13 cellular contexts compared by ENCODE assay signal in the genomic region with DNA sequence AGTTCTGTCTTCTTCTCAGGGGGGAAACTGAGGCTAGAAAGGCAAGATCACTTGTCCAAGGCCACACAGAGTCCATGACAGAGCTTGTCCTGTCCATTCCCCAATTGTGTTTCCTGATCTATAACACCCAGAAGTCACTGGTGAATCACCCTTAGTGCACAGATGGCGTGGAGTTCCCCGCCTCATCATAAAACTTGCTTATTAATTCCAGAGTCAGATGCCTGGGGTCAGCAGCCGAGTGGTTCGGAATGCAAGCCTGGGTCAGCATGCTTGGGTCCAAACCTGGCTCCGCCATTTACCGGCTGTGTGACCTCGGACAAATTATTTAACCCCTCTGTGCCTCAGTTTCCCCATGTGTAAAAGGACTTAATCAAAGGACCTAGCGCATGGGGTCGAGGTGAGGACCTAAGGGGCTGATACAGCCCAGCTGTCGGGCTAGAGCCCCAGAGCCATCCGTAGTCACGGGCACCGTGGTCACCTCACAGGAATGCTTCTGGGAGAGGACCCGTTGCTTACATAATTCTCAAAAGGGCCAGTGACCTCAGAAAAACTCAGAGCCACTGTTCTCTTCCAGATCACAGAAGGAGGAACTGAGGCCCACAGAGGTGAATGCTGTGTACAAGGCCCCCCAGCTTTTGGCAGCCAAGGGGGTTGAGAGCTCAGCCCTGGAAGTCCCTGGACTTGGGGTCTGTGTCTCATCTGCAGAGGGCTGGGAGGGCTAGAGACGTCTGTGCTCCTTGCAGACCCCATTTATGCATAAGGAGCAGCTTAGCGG. TPM values are rescaled to one million over a fixed set of nuclear protein-coding genes. Genes with fewer than 3 reads are reported as not detected.
DNase-seq lines count a peak whose midpoint lies in the region; ATAC-seq, FAIRE-seq and TF ChIP-seq lines count a peak whose summit lies in the region.
"Had no signal": no experiment of that assay in that cellular context is flagged by ENCODE, and none has a peak within 500 bp of the region (broad histone marks: within the 10 kb centered on the region; RNA-seq: fewer than 3 reads in every experiment).

No MANE protein-coding gene starts in this region.

- ATAC-seq in A549 = no peak
- ATAC-seq in CD8-positive, alpha-beta T cell = no peak
- no peak for ATAC-seq in T-cell (replicated peaks in 1 of 4)

- TF ChIP-seq POLR2A in A549 (IDR thresholded peaks at IDR 0.05; ENCODE audit: low read length) = no peak

- DNase-seq in A549 (ENCODE audit: low read depth in 1 of 2, low spot score in 1 of 2) = no peak
- DNase-seq in CD8-positive, alpha-beta T cell = peak in 1 of 7 experiments; percentile 47
- DNase-seq in T-cell = no peak
- DNase-seq in immature natural killer cell = no peak
- no peak for DNase-seq in NCI-H526 (lab: John Stamatoyannopoulos, UW)
- DNase-seq in NCI-H1105 treated with DMSO at 0.1 percent for 48 hours (lab: John Stamatoyannopoulos, UW) = no peak
- DNase-seq in hepatocyte (ENCODE audit: low spot score) = no peak
- no peak for DNase-seq in dorsolateral prefrontal cortex
- DNase-seq: NCI-H187 treated with DMSO at 0.1 percent for 48 hours had no signal

- peak overlapping the region; percentile 64; the same call in 1 of the 3 replicates for H3K4me2 ChIP-seq in A549
- no peak overlapping the region for H3K4me2 ChIP-seq in hepatocyte

- H3K79me2 ChIP-seq in hepatocyte = no peaks in the 10 kb centered on the region

- peaks cover 28% of the 10 kb centered on the region for H3K4me1 ChIP-seq in A549
- peaks cover 73% of the 10 kb centered on the region for H3K4me1 ChIP-seq in CD8-positive, alpha-beta T cell (ENCODE audit: insufficient read depth, low read length)
- H3K4me1 ChIP-seq in hepatocyte (ENCODE audit: insufficient read depth) = no peaks in the 10 kb centered on the region
- H3K4me1 ChIP-seq: right lobe of liver had no signal

- H3K27me3 ChIP-seq in CD8-positive, alpha-beta T cell (ENCODE audit: insufficient read depth, low read length) = no peaks in the 10 kb centered on the region
- H3K27me3 ChIP-seq in hepatocyte (no peaks in the 10 kb centered on the region), dorsolateral prefrontal cortex (peaks cover 0 to 10% (median 0%) of the 10 kb centered on the region in 45 donors)
- H3K27me3 ChIP-seq: right lobe of liver had no signal

- H3K4me3 Mint-ChIP-seq in CD8-positive, alpha-beta T cell = peak overlapping the region; percentile 89
- H3K4me3 Mint-ChIP-seq in T-cell (peak overlapping the region; percentile 86 to 88 (median 86)), immature natural killer cell (peak overlapping the region; percentile 87 to 95 (median 94))

- H3K9me3 ChIP-seq in A549 (peaks cover 5% of the 10 kb centered on the region; the same call in 2 of the 3 replicates), hepatocyte (ENCODE audit: low read depth) (no peaks in the 10 kb centered on the region)
- peaks cover 6% of the 10 kb centered on the region for H3K9me3 ChIP-seq in CD8-positive, alpha-beta T cell (ENCODE audit: low read length)
- H3K9me3 ChIP-seq: right lobe of liver had no signal

- 73% methylated on average over 16 of the region's 16 CpGs for WGBS in A549 (ENCODE audit: missing lambda C conversion rate)
- WGBS in hepatocyte (ENCODE audit: low lambda C conversion rate, missing lambda C conversion rate) = 86% methylated on average over 16 of the region's 16 CpGs

- intact Hi-C loops in CD8-positive, alpha-beta T cell (cut with DNase I, micrococcal nuclease) = loop anchor here (1.0 to 10.0 kb wide), 7 partner anchors 33 to 1633 kb away; partner anchors contain the start of genes RAB22A (in 1 of the 2), STX16 (in 1 of the 2) and VAPB (in 1 of the 2)
- intact Hi-C loops in dorsolateral prefrontal cortex (cut with DNase I) = no loop called here

- POLR2A ChIA-PET in A549 (lab: Yijun Ruan, JAX) = interaction anchor here (1.0 to 1.1 kb wide), 2 partner anchors 17 to 558 kb away, joined by 3 to 4 read pairs; no protein-coding TSS in a partner anchor
- POLR2A ChIA-PET in CD8-positive, alpha-beta T cell (lab: Charles Lee) = interaction anchor here (0.9 to 4.1 kb wide), 3 partner anchors 7 to 1410 kb away, joined by 3 to 82 read pairs (median 4); partner anchors contain the start of gene ATP5F1E
- POLR2A ChIA-PET in T-cell (lab: Charles Lee) = no interaction called here

- no peaks in the 10 kb centered on the region for H3K27me3 Mint-ChIP-seq in CD8-positive, alpha-beta T cell (ENCODE audit: low read depth)
- H3K27me3 Mint-ChIP-seq in T-cell = no peaks in the 10 kb centered on the region
- H3K27me3 Mint-ChIP-seq in immature natural killer cell (ENCODE audit: low read depth in 3 of 3) = peaks cover 18 to 35% (median 20%) of the 10 kb centered on the region in 3 donors

- peaks cover 77% of the 10 kb centered on the region for H3K4me1 Mint-ChIP-seq in CD8-positive, alpha-beta T cell (ENCODE audit: low read depth)
- H3K4me1 Mint-ChIP-seq in T-cell = peaks cover 74 to 80% (median 78%) of the 10 kb centered on the region in 3 donors
- peaks cover 74 to 75% of the 10 kb centered on the region in 2 donors for H3K4me1 Mint-ChIP-seq in immature natural killer cell

- TF ChIP-seq EP300 in A549 (IDR thresholded peaks at IDR 0.05) = no peak

- H3K4me3 ChIP-seq in A549 = no peak overlapping the region
- H3K4me3 ChIP-seq in CD8-positive, alpha-beta T cell (ENCODE audit: low read depth, low read length) = no peak overlapping the region
- H3K4me3 ChIP-seq in hepatocyte = no peak overlapping the region
- H3K4me3 ChIP-seq in dorsolateral prefrontal cortex = no peak overlapping the region
- H3K4me3 ChIP-seq: right lobe of liver had no signal

- TF ChIP-seq RAD21 in A549 (conservative IDR thresholded peaks at IDR 0.05 in 1 of 2, IDR thresholded peaks at IDR 0.05 in 1 of 2) = no peak

- TF ChIP-seq CTCF in A549 (IDR thresholded peaks at IDR 0.05) (no peak), hepatocyte (IDR thresholded peaks at IDR 0.05; ENCODE audit: poor library complexity) (no peak), dorsolateral prefrontal cortex (IDR thresholded peaks at IDR 0.05 in 54 of 56, conservative IDR thresholded peaks at IDR 0.05 in 2 of 56; ENCODE audit: low read depth in 1 of 56, partially characterized antibody in 56 of 56) (no peak)
- TF ChIP-seq CTCF in CD8-positive, alpha-beta T cell (IDR thresholded peaks at IDR 0.05) = no peak

- CTCF ChIA-PET in A549 (lab: Yijun Ruan, JAX) = interaction anchor here (0.7 to 8.7 kb wide), 29 partner anchors 10 to 598 kb away, joined by 3 to 109 read pairs (median 6); no protein-coding TSS in a partner anchor
- CTCF ChIA-PET in CD8-positive, alpha-beta T cell (lab: Charles Lee) = interaction anchor here (0.8 to 11.0 kb wide), 11 partner anchors 9 to 89 kb away, joined by 3 to 103 read pairs (median 5); no protein-coding TSS in a partner anchor
- CTCF ChIA-PET in T-cell (lab: Charles Lee) = interaction anchor here (0.7 to 2.6 kb wide), 5 partner anchors 9 to 1039 kb away, joined by 3 to 10 read pairs (median 3); no protein-coding TSS in a partner anchor

- H2AFZ ChIP-seq in hepatocyte = no peak overlapping the region

- no peaks in the 10 kb centered on the region for H3K9me2 ChIP-seq in hepatocyte (replicated peaks; ENCODE audit: insufficient read depth)

- H3K27ac Mint-ChIP-seq in CD8-positive, alpha-beta T cell = peak overlapping the region; percentile 98
- H3K27ac Mint-ChIP-seq in T-cell (peak overlapping the region; percentile 95 to 97), immature natural killer cell (peak overlapping the region; percentile 95 to 100 (median 98))

- no peaks in the 10 kb centered on the region for H4K20me1 ChIP-seq in hepatocyte (ENCODE audit: insufficient read depth, poor library complexity, severe bottlenecking)

- FAIRE-seq in A549 (lab: Jason Lieb, UNC) = no peak

- H3K36me3 ChIP-seq in CD8-positive, alpha-beta T cell (ENCODE audit: insufficient read depth, low read length) = no peaks in the 10 kb centered on the region
- H3K36me3 ChIP-seq in hepatocyte (replicated peaks; ENCODE audit: insufficient read depth, low read depth) = no peaks in the 10 kb centered on the region
- H3K36me3 ChIP-seq: right lobe of liver had no signal

- peaks cover 9% of the 10 kb centered on the region for H3K9me3 Mint-ChIP-seq in CD8-positive, alpha-beta T cell
- H3K9me3 Mint-ChIP-seq in T-cell (peaks cover 0 to 7% (median 6%) of the 10 kb centered on the region in 3 donors), immature natural killer cell (peaks cover 0 to 5% (median under 1%) of the 10 kb centered on the region in 6 donors)

- peaks cover 27% of the 10 kb centered on the region for H3K36me3 Mint-ChIP-seq in CD8-positive, alpha-beta T cell
- H3K36me3 Mint-ChIP-seq in T-cell (peaks cover 29% of the 10 kb centered on the region), immature natural killer cell (peaks cover 7 to 12% (median 10%) of the 10 kb centered on the region in 3 donors)

- H3K27ac ChIP-seq in A549 (peak overlapping the region in 1 of 2 experiments; percentile 82; a peak in 2 of 6 replicates), hepatocyte (no peak overlapping the region), dorsolateral prefrontal cortex (no peak overlapping the region)
- peak overlapping the region; percentile 78 for H3K27ac ChIP-seq in CD8-positive, alpha-beta T cell (ENCODE audit: low read depth, low read length)
- H3K27ac ChIP-seq: C4-2B, foreskin keratinocyte, right lobe of liver had no signal

TF ChIP-seq in A549, 52 proteins besides CTCF, POLR2A, EP300 and RAD21 (continues in another document):
- no peak for TF ChIP-seq PHF8 (IDR thresholded peaks at IDR 0.05; ENCODE audit: borderline replicate concordance, low read depth)
- TF ChIP-seq NR3C1 (IDR thresholded peaks at IDR 0.05) = no peak
- no peak for TF ChIP-seq HOXA7 (CRISPR knock-in tag; IDR thresholded peaks at IDR 0.05)
- no peak for TF ChIP-seq CBX8 (IDR thresholded peaks at IDR 0.05)
- no peak for TF ChIP-seq TP53 (CRISPR knock-in tag; IDR thresholded peaks at IDR 0.05)
- TF ChIP-seq CBX2 (IDR thresholded peaks at IDR 0.05; ENCODE audit: borderline replicate concordance, low read depth) = no peak
- no peak for TF ChIP-seq GATA3 (IDR thresholded peaks at IDR 0.05; ENCODE audit: borderline replicate concordance)
- no peak for TF ChIP-seq SREBF2 (IDR thresholded peaks at IDR 0.05)

RNA-seq across cellular contexts. Expression of gene ZBP1, which starts 1.4 kb away (rescaled TPM):
- not detected in 2 replicates for polyA plus RNA-seq in A549 (2011; rRNA removed)
- not detected in 2 replicates for polyA plus RNA-seq in A549 (2012; cell fraction: cytosol; rRNA removed)
- 0.02 and 0.05 TPM in 2 replicates for polyA plus RNA-seq in A549 (2012; cell fraction: nucleus; rRNA removed)
- 0.05 to 0.07 TPM (median 0.05 TPM) in 3 replicates for polyA plus RNA-seq in A549 (2017; fragmentation: RNase III; extraction: RNeasy Plus Mini Kit Qiagen cat#74134 plus additional on column Dnase treatment)
- polyA minus RNA-seq in A549 (2011; rRNA and poly(A)+ RNA removed) = not detected in 2 replicates
- 10 to 100 TPM; 21.1 to 28.3 TPM for total RNA-seq in CD8-positive, alpha-beta T cell
- total RNA-seq in T-cell = 10 to 100 TPM in 4 of 5 donors, 1 to 10 TPM in 1; 8.6 to 41.1 (median 20.6) TPM
- polyA plus RNA-seq in immature natural killer cell = 10 to 100 TPM; 29.0 to 43.5 (median 32.2) TPM
- total RNA-seq in hepatocyte = not detected in 2 replicates
- not detected in 2 replicates for polyA plus RNA-seq in hepatocyte
- 1 to 10 TPM in 11 of 120 experiments, under 1 TPM in 22, not detected in 87; 0.20 to 2.4 (median 0.79) TPM for total RNA-seq in dorsolateral prefrontal cortex
- total RNA-seq: foreskin keratinocyte, IMR-90 had no signal
- polyA plus RNA-seq: IMR-90 had no signal

Comparison
In these comparisons a context has a peak if more than half of its experiments do, and no peak if none do; other contexts are left out.
1. POLR2A ChIA-PET loops: an anchor here in A549 (1.0 to 1.1 kb wide) and CD8-positive, alpha-beta T cell (0.9 to 4.1 kb wide); none called in T-cell.
2. intact Hi-C loops: an anchor here in CD8-positive, alpha-beta T cell (1.0 to 10.0 kb wide); none called in dorsolateral prefrontal cortex.